Comparison of ENCODE assay signal across 8 cellular contexts in genomic region chr2:28894470-28895188, GRCh38.
DNase-seq lines count a peak whose midpoint lies in the region; ATAC-seq and TF ChIP-seq lines count a peak whose summit lies in the region.

TSS of gene WDR43 (plus strand) at chr2:28894667. CDS start at chr2:28894699, 32 bp downstream.

- H3K36me3 Mint-ChIP-seq in central memory CD8-positive, alpha-beta T cell (ENCODE audit: insufficient read depth) = peaks cover 11% of the 10 kb centered on the region

- peak within 1 kb of the TSS; percentile 98 for H3K4me3 ChIP-seq in AG09309 (ENCODE audit: control insufficient read depth, low read depth, low read length)

- ATAC-seq in GM19025 (IDR thresholded peaks at IDR 0.05; ENCODE audit: low read depth, unreplicated experiment) (peak; percentile 89), HG03342 (IDR thresholded peaks at IDR 0.05; ENCODE audit: unreplicated experiment) (peak; percentile 86)
- ATAC-seq in central memory CD8-positive, alpha-beta T cell (replicated peaks; ENCODE audit: extremely low read depth, poor library complexity, severe bottlenecking) = peak; percentile 97

- peak within 1 kb of the TSS; percentile 93 for H3K27ac Mint-ChIP-seq in central memory CD8-positive, alpha-beta T cell (ENCODE audit: low read depth)

- H3K4me3 Mint-ChIP-seq in central memory CD8-positive, alpha-beta T cell = peak within 1 kb of the TSS; percentile 95

- TF ChIP-seq CTCF in AG09309 (IDR thresholded peaks at IDR 0.05; ENCODE audit: control insufficient read depth, insufficient read depth, low read depth, low read length, missing control alignments) = no peak

- peaks cover 30% of the 10 kb centered on the region for H3K4me1 Mint-ChIP-seq in central memory CD8-positive, alpha-beta T cell

- no peaks in the 10 kb centered on the region for H3K9me3 Mint-ChIP-seq in central memory CD8-positive, alpha-beta T cell

- no peaks in the 10 kb centered on the region for H3K27me3 Mint-ChIP-seq in central memory CD8-positive, alpha-beta T cell

- DNase-seq in AG09309 (ENCODE audit: low read depth) (peak; percentile 95), NCI-H446 (lab: John Stamatoyannopoulos, UW) (peak; percentile 93 to 97), islet precursor cell (peak; percentile 99)
- peak; percentile 96 for DNase-seq in activated CD4-positive, CD25-positive, alpha-beta regulatory T cell treated with anti-CD3 and anti-CD28 coated beads, Interleukin-2, amount 50 U/mL, for 16 hours (ENCODE audit: low read depth, low spot score)
- peak; percentile 95 to 96 for DNase-seq in central memory CD8-positive, alpha-beta T cell (ENCODE audit: low spot score in 2 of 2)
- DNase-seq in stimulated activated CD4-positive, alpha-beta T cell treated with anti-CD3 and anti-CD28 coated beads, Interleukin-12 subunit alpha, Interleukin-12 subunit beta, amount 100 ng/mL, for 48 hours (ENCODE audit: low read depth in 2 of 3, low spot score in 1 of 3) = peak; percentile 91 to 97 (median 96)

Comparison
In these comparisons a context has a peak if more than half of its experiments do, and no peak if none do; other contexts are left out.
1. Peak in every context shown above with its lines: DNase-seq, ATAC-seq and H3K4me3 ChIP-seq.